8 cellular contexts compared by ENCODE assay signal in the genomic region with DNA sequence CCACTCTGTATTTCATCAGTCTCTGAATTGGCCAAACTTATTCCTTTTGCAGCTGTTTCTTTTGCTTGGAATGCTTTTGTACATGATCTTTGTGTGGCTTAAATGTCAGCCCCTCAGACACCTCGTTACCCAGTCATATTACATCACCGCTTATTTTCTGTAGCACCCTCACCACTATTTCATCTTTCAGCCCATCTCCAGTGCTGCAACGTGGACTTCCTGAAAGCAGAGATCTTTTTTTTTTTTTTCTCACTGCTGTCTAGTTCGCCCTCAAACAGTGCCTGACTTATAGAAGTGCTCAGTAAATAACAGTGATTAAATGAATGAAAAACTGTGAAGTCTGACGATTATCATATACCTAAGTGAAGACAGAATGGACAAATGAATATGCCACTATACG. TPM values are rescaled to one million over a fixed set of nuclear protein-coding genes. Genes with fewer than 3 reads are reported as not detected.
A peak's percentile ranks its signal among the peaks of the same experiment; 100 is the strongest.
DNase-seq lines count a peak whose midpoint lies in the region; ATAC-seq and TF ChIP-seq lines count a peak whose summit lies in the region.

No MANE protein-coding gene starts in this region.

- H3K9ac ChIP-seq in GM23248 (peak overlapping the region; percentile 98), rectal smooth muscle tissue (ENCODE audit: low read length) (peak overlapping the region; percentile 73)

- peaks cover 34% of the 10 kb centered on the region for H3F3A ChIP-seq in GM23248 (ENCODE audit: insufficient read depth)

- TF ChIP-seq EP300 in esophagus muscularis mucosa (IDR thresholded peaks at IDR 0.05), result no peak

- 2 to 4% methylated on average over 6 of the region's 6 CpGs for WGBS in GM23248 (ENCODE audit: low coverage in 1 of 2, low lambda C conversion rate in 2 of 2, missing lambda C conversion rate in 2 of 2), 2 experiments
- WGBS in esophagus muscularis mucosa, result 6% methylated on average over 6 of the region's 6 CpGs

- no peaks in the 10 kb centered on the region for H3K27me3 ChIP-seq in GM23248 (replicated peaks; ENCODE audit: insufficient read depth)
- H3K27me3 ChIP-seq in RWPE2 (ENCODE audit: insufficient read depth, poor library complexity, severe bottlenecking), result no peaks in the 10 kb centered on the region
- H3K27me3 ChIP-seq in esophagus muscularis mucosa, result no peaks in the 10 kb centered on the region
- no peaks in the 10 kb centered on the region for H3K27me3 ChIP-seq in rectal smooth muscle tissue (ENCODE audit: control insufficient read depth, insufficient read depth, low read length)

- H3K9me3 ChIP-seq in GM23248 (ENCODE audit: low read depth) (no peaks in the 10 kb centered on the region), RWPE2 (ENCODE audit: severe bottlenecking) (no peaks in the 10 kb centered on the region), esophagus muscularis mucosa (no peaks in the 10 kb centered on the region)

- peak overlapping the region; percentile 69; the same call in 1 of the 2 replicates for H2AFZ ChIP-seq in GM23248

- no peak for TF ChIP-seq POLR2A in esophagus muscularis mucosa (IDR thresholded peaks at IDR 0.05; ENCODE audit: low read depth)

- H3K4me2 ChIP-seq in GM23248 (ENCODE audit: unreplicated experiment), result peak overlapping the region; percentile 94

- intact Hi-C loops in esophagus muscularis mucosa (cut with DNase I), result no loop called here

- H3K79me2 ChIP-seq in GM23248 (ENCODE audit: insufficient read depth), result peaks cover 58% of the 10 kb centered on the region

- no peak for ATAC-seq in RWPE2 (ENCODE audit: low read depth)
- ATAC-seq in activated CD4-positive, CD25-positive, alpha-beta regulatory T cell treated with anti-CD3 and anti-CD28 coated beads, Interleukin-2, amount 50 U/mL, for 24 hours, result no peak

- peak overlapping the region; percentile 84 for H3K27ac ChIP-seq in GM23248
- H3K27ac ChIP-seq in RWPE2 (ENCODE audit: poor library complexity, severe bottlenecking), result peak overlapping the region; percentile 47
- H3K27ac ChIP-seq in esophagus muscularis mucosa (replicated peaks in 1 of 4), result peak overlapping the region; percentile 12 to 90 (median 86)
- H3K27ac ChIP-seq in rectal smooth muscle tissue (ENCODE audit: low read depth, low read length), result no peak overlapping the region

- peak overlapping the region; percentile 86 for H3K4me3 ChIP-seq in GM23248
- H3K4me3 ChIP-seq in RWPE2 (ENCODE audit: severe bottlenecking), result peak overlapping the region; percentile 81
- peak overlapping the region; percentile 69 to 87 (median 72) for H3K4me3 ChIP-seq in esophagus muscularis mucosa
- peak overlapping the region; percentile 88 for H3K4me3 ChIP-seq in rectal smooth muscle tissue (ENCODE audit: low read length)

- H3K36me3 ChIP-seq in GM23248 (ENCODE audit: low read depth) (peaks cover 16% of the 10 kb centered on the region; the same call in 1 of the 2 replicates), RWPE2 (ENCODE audit: low read depth) (peaks cover 44% of the 10 kb centered on the region), esophagus muscularis mucosa (peaks cover 5 to 41% (median 22%) of the 10 kb centered on the region in 4 donors), rectal smooth muscle tissue (ENCODE audit: control insufficient read depth, insufficient read depth, low read length) (peaks cover 12% of the 10 kb centered on the region)

- DNase-seq in GM23248 (peak; percentile 62), RWPE2 (ENCODE audit: low spot score) (no peak), esophagus muscularis mucosa (ENCODE audit: extremely low spot score) (no peak), D341Med (ENCODE audit: low spot score) (no peak)
- no peak for DNase-seq in NK-92 treated with Interleukin-12 subunit alpha and Interleukin-12 subunit beta, amount 100 ng/mL, for 24 hours (lab: John Stamatoyannopoulos, UW)
- no peak for DNase-seq in stimulated activated CD4-positive, alpha-beta T cell treated with anti-CD3 and anti-CD28 coated beads, Interleukin-15, amount 100 ng/mL, for 24 hours

- H3K4me1 ChIP-seq in GM23248 (ENCODE audit: insufficient read depth) (peaks cover 31% of the 10 kb centered on the region), RWPE2 (ENCODE audit: insufficient read depth, poor library complexity, severe bottlenecking) (peaks cover 6% of the 10 kb centered on the region), esophagus muscularis mucosa (peaks cover 32 to 45% (median 42%) of the 10 kb centered on the region in 4 donors), rectal smooth muscle tissue (ENCODE audit: control insufficient read depth, insufficient read depth, low read length) (peaks cover 11% of the 10 kb centered on the region)

- H3K9me2 ChIP-seq in GM23248 (ENCODE audit: insufficient read depth), result no peaks in the 10 kb centered on the region

- 0 out of 2 replicates have a peak, but pooled peaks cover 8% of the 10 kb centered on the region for H4K20me1 ChIP-seq in GM23248 (ENCODE audit: insufficient read depth)

- TF ChIP-seq CTCF in RWPE2 (IDR thresholded peaks at IDR 0.05; ENCODE audit: poor library complexity, severe bottlenecking) (no peak), esophagus muscularis mucosa (IDR thresholded peaks at IDR 0.05) (no peak)

- in situ Hi-C loops in GM23248 (cut with MboI), result no loop called here

RNA-seq across cellular contexts. Expression of gene SRA1, which starts 0.8 kb away (rescaled TPM):
- 41.6 and 46.2 TPM in 2 replicates for total RNA-seq in GM23248 (2014; rRNA removed; shearing (Covaris generic))
- 90.6 and 91.2 TPM in 2 replicates for polyA plus RNA-seq in GM23248 (2016; fragmentation: Nextera tagmentation; extraction: Ambion mirVana)
- 10 to 100 TPM; 17.4 to 29.2 (median 24.7) TPM for total RNA-seq in esophagus muscularis mucosa

RNA-seq across cellular contexts. Expression of gene APBB3, which starts 8.0 kb away (rescaled TPM):
- 13.8 and 14.8 TPM in 2 replicates for total RNA-seq in GM23248 (2014; rRNA removed; shearing (Covaris generic))
- polyA plus RNA-seq in GM23248 (2016; fragmentation: Nextera tagmentation; extraction: Ambion mirVana), result 13.1 and 13.2 TPM in 2 replicates
- total RNA-seq in esophagus muscularis mucosa, result 10 to 100 TPM in 3 of 4 donors, 1 to 10 TPM in 1; 6.8 to 12.5 (median 11.8) TPM

RNA-seq across cellular contexts. Expression of gene SLC35A4, which starts 8.2 kb away (rescaled TPM):
- total RNA-seq in GM23248 (2014; rRNA removed; shearing (Covaris generic)), result 11.8 and 19.6 TPM in 2 replicates
- 45.2 and 49.5 TPM in 2 replicates for polyA plus RNA-seq in GM23248 (2016; fragmentation: Nextera tagmentation; extraction: Ambion mirVana)
- 10 to 100 TPM; 27.8 to 45.1 (median 36.6) TPM for total RNA-seq in esophagus muscularis mucosa

RNA-seq across cellular contexts. Expression of gene EIF4EBP3, which starts 9.0 kb away (rescaled TPM):
- 0.54 and 2.3 TPM in 2 replicates for total RNA-seq in GM23248 (2014; rRNA removed; shearing (Covaris generic))
- 14.1 and 14.5 TPM in 2 replicates for polyA plus RNA-seq in GM23248 (2016; fragmentation: Nextera tagmentation; extraction: Ambion mirVana)
- total RNA-seq in esophagus muscularis mucosa, result 10 to 100 TPM in 1 of 4 donors, 1 to 10 TPM in 3; 7.8 to 25.3 (median 9.2) TPM
